17 cellular contexts compared by ENCODE assay signal in genomic region chr1:231052777-231053176, GRCh38. TPM values are rescaled to one million over a fixed set of nuclear protein-coding genes. Genes with fewer than 3 reads are reported as not detected.
A peak's percentile ranks its signal among the peaks of the same experiment; 100 is the strongest.
DNase-seq lines count a peak whose midpoint lies in the region; ATAC-seq, FAIRE-seq and TF ChIP-seq lines count a peak whose summit lies in the region.
"Had no signal": no experiment of that assay in that cellular context is flagged by ENCODE, and none has a peak within 500 bp of the region (broad histone marks: within the 10 kb centered on the region; RNA-seq: fewer than 3 reads in every experiment).

No MANE protein-coding gene starts in this region.

- 31% methylated on average over 8 of the region's 8 CpGs for WGBS in HepG2 (ENCODE audit: low lambda C conversion rate)
- WGBS in right lobe of liver (ENCODE audit: insufficient coverage, low coverage, low lambda C conversion rate, missing lambda C conversion rate), result 93% methylated on average over 7 of the region's 8 CpGs

- TF ChIP-seq CTCF in HepG2 (CRISPR knock-in tag; IDR thresholded peaks at IDR 0.05) (no peak), right lobe of liver (IDR thresholded peaks at IDR 0.05) (no peak), MM.1S (IDR thresholded peaks at IDR 0.05; ENCODE audit: low read length) (no peak), nephron (IDR thresholded peaks at IDR 0.05; ENCODE audit: unreplicated experiment in 3 of 3) (no peak), chondrocyte (IDR thresholded peaks at IDR 0.05) (no peak), GM13977 (IDR thresholded peaks at IDR 0.05; ENCODE audit: extremely low read depth, insufficient read depth, missing control alignments) (no peak)

- H4K20me1 ChIP-seq in HepG2 (ENCODE audit: insufficient read depth, low read length), result no peaks in the 10 kb centered on the region
- H4K20me1 ChIP-seq in MM.1S (ENCODE audit: insufficient read depth, low read length), result no peaks in the 10 kb centered on the region

- POLR2A ChIA-PET in HepG2 (lab: Yijun Ruan, JAX), result no interaction called here

- H3K79me2 ChIP-seq in HepG2 (ENCODE audit: insufficient read depth, low read length) (no peaks in the 10 kb centered on the region), MM.1S (ENCODE audit: low read length) (no peaks in the 10 kb centered on the region)

- H3K4me3 Mint-ChIP-seq in nephron (no peak overlapping the region), chondrocyte (ENCODE audit: unreplicated experiment) (no peak overlapping the region)

- no peak for TF ChIP-seq RAD21 in HepG2 (CRISPR knock-in tag; IDR thresholded peaks at IDR 0.05)

- H3K27me3 Mint-ChIP-seq in nephron (ENCODE audit: low read depth), result peaks cover 33% of the 10 kb centered on the region
- peaks cover 1% of the 10 kb centered on the region for H3K27me3 Mint-ChIP-seq in chondrocyte (ENCODE audit: low read depth)

- no peaks in the 10 kb centered on the region for H3K36me3 ChIP-seq in HepG2 (replicated peaks in 1 of 2; ENCODE audit: control insufficient read depth in 1 of 2, insufficient read depth in 2 of 2, low read length in 2 of 2)
- H3K36me3 ChIP-seq in right lobe of liver, result no peaks in the 10 kb centered on the region
- no peaks in the 10 kb centered on the region for H3K36me3 ChIP-seq in MM.1S (replicated peaks; ENCODE audit: insufficient read depth, low read length)

- H3K4me1 ChIP-seq in HepG2 (ENCODE audit: insufficient read depth, low read length), result peaks cover 16% of the 10 kb centered on the region
- peaks cover 0 to 18% (median 8%) of the 10 kb centered on the region in 4 donors for H3K4me1 ChIP-seq in right lobe of liver
- H3K4me1 ChIP-seq in MM.1S (ENCODE audit: low read length), result peaks cover 10% of the 10 kb centered on the region

- H3K27ac ChIP-seq in HepG2 (ENCODE audit: extremely low read length, insufficient read depth, low read length) (no peak overlapping the region), right lobe of liver (no peak overlapping the region), MM.1S (ENCODE audit: low read length) (no peak overlapping the region)
- H3K27ac ChIP-seq: RWPE1 had no signal

- no peaks in the 10 kb centered on the region for H3K9me2 ChIP-seq in MM.1S (replicated peaks; ENCODE audit: insufficient read depth, low read length)

- intact Hi-C loops in HepG2 (cut with micrococcal nuclease; ENCODE audit: unreplicated experiment) (no loop called here), right lobe of liver (cut with DNase I) (no loop called here)

- peak overlapping the region in 2 of 3 experiments; percentile 15 to 29 for H3K27ac Mint-ChIP-seq in nephron
- no peak overlapping the region for H3K27ac Mint-ChIP-seq in chondrocyte (ENCODE audit: unreplicated experiment)

- H3K4me1 Mint-ChIP-seq in nephron (peaks cover 19% of the 10 kb centered on the region), chondrocyte (ENCODE audit: low read depth) (peaks cover 16% of the 10 kb centered on the region)

- no peak for FAIRE-seq in HepG2 (lab: Jason Lieb, UNC)

- in situ Hi-C loops in HepG2 (cut with HindIII; ENCODE audit: extremely low pct_ligation_motif_present, low pct_unique_long_range_greater_than_20kb) (no loop called here), GM13977 (cut with MboI; ENCODE audit: low pct_unique_long_range_greater_than_20kb, low sequenced_read_pairs, unreplicated experiment) (no loop called here)

- ATAC-seq in HepG2 (no peak), right lobe of liver (no peak)
- ATAC-seq: PC-3 had no signal

- no peaks in the 10 kb centered on the region for H3K36me3 Mint-ChIP-seq in nephron (ENCODE audit: low read depth)
- H3K36me3 Mint-ChIP-seq in chondrocyte (ENCODE audit: low read depth), result peaks cover 2% of the 10 kb centered on the region

- peak overlapping the region; percentile 46 for H3K4me2 ChIP-seq in HepG2 (ENCODE audit: low read depth, low read length)
- peak overlapping the region; percentile 50; the same call in 1 of the 2 replicates for H3K4me2 ChIP-seq in MM.1S (ENCODE audit: low read depth, low read length)

- H3K9me3 ChIP-seq in HepG2 (ENCODE audit: low read length), result no peaks in the 10 kb centered on the region
- no peaks in the 10 kb centered on the region for H3K9me3 ChIP-seq in right lobe of liver
- H3K9me3 ChIP-seq in MM.1S (replicated peaks; ENCODE audit: insufficient read depth, low read length), result no peaks in the 10 kb centered on the region
- H3K9me3 ChIP-seq: Caco-2 had no signal

- peaks cover 17% of the 10 kb centered on the region for H3K9me3 Mint-ChIP-seq in nephron
- H3K9me3 Mint-ChIP-seq in chondrocyte (ENCODE audit: low read depth), result peaks cover 16% of the 10 kb centered on the region

- H2AFZ ChIP-seq in HepG2 (ENCODE audit: low read length), result no peak overlapping the region
- peak overlapping the region; percentile 74; the same call in 1 of the 2 replicates for H2AFZ ChIP-seq in MM.1S (ENCODE audit: low read length)

- no peak for TF ChIP-seq EP300 in HepG2 (IDR thresholded peaks at IDR 0.05; ENCODE audit: low read depth in 2 of 2, low read length in 2 of 2)
- no peak for TF ChIP-seq EP300 in HepG2 (CRISPR knock-in tag; IDR thresholded peaks at IDR 0.05; ENCODE audit: borderline replicate concordance)

- H3K9ac ChIP-seq in HepG2 (ENCODE audit: insufficient read depth, low read depth, low read length), result no peak overlapping the region
- H3K9ac ChIP-seq in MM.1S (ENCODE audit: low read length), result no peak overlapping the region

- BruUV-seq in HepG2 (replicated peaks; lab: Mats Ljungman, UMichigan), result no TSS peak

- DNase-seq in HepG2 (ENCODE audit: low spot score) (no peak), right lobe of liver (no peak), MM.1S (no peak), chondrocyte (ENCODE audit: low spot score) (no peak), retina (no peak), GM13977 (ENCODE audit: low spot score) (no peak)
- DNase-seq: Caco-2, EL, IMR-90, NCI-H1417, NCI-H187 treated with DMSO at 0.1 percent for 48 hours, NCI-H2171, NCI-H446 treated with DMSO at 0.1 percent for 48 hours, NCI-H748 treated with DMSO at 0.1 percent for 48 hours, PC-3 had no signal

- H3K4me3 ChIP-seq in HepG2 (replicated peaks in 1 of 3; ENCODE audit: insufficient read depth in 1 of 3, low read depth in 2 of 3, low read length in 3 of 3), result no peak overlapping the region
- no peak overlapping the region for H3K4me3 ChIP-seq in right lobe of liver
- no peak overlapping the region for H3K4me3 ChIP-seq in MM.1S (ENCODE audit: low read length)

- TF ChIP-seq POLR2A in HepG2 (IDR thresholded peaks at IDR 0.05; ENCODE audit: insufficient read depth in 1 of 2, low read depth in 2 of 2, low read length in 2 of 2) (no peak), right lobe of liver (IDR thresholded peaks at IDR 0.05) (no peak)

- CTCF ChIA-PET in HepG2 (lab: Yijun Ruan, JAX; ENCODE audit: low intra/inter-chr PET ratio, low total read pairs), result no interaction called here

- H3F3A ChIP-seq in MM.1S (ENCODE audit: insufficient read depth, low read length), result peaks cover 10% of the 10 kb centered on the region; the same call in 1 of the 2 replicates

- H3K27me3 ChIP-seq in HepG2 (ENCODE audit: control insufficient read depth in 1 of 2, insufficient read depth in 2 of 2, low read length in 2 of 2), result peaks cover 1 to 11% of the 10 kb centered on the region in 2 experiments; a peak in 3 of 5 replicates
- H3K27me3 ChIP-seq in right lobe of liver, result no peaks in the 10 kb centered on the region
- H3K27me3 ChIP-seq in MM.1S (replicated peaks; ENCODE audit: insufficient read depth, low read length), result no peaks in the 10 kb centered on the region

TF ChIP-seq in HepG2, 621 proteins besides CTCF, POLR2A, EP300 and RAD21:
- TF ChIP-seq ZSCAN20 (CRISPR knock-in tag; IDR thresholded peaks at IDR 0.05; ENCODE audit: borderline replicate concordance) (no peak), HHEX (CRISPR knock-in tag; IDR thresholded peaks at IDR 0.05) (no peak), ZNF484 (CRISPR knock-in tag; IDR thresholded peaks at IDR 0.05; ENCODE audit: borderline replicate concordance, low read depth) (no peak), SUZ12 (IDR thresholded peaks at IDR 0.05; ENCODE audit: low read depth, low read length) (no peak)
TF ChIP-seq in HepG2: peak in this region for 0.

RNA-seq across cellular contexts. Expression of gene FAM89A, which starts 12.7 kb away (rescaled TPM):
- total RNA-seq in HepG2 (2016; rRNA removed; fragmentation: Illumina TruSeq; extraction: Trizol), result 0.17 and 0.35 TPM in 2 replicates
- total RNA-seq in HepG2 (2016; cell fraction: cytosol; rRNA removed; fragmentation: Illumina TruSeq; extraction: Trizol; ENCODE audit: low read depth), result 0.51 and 0.53 TPM in 2 replicates
- 0.40 and 0.45 TPM in 2 replicates for total RNA-seq in HepG2 (2016; cell fraction: insoluble cytoplasmic fraction; rRNA removed; fragmentation: Illumina TruSeq; extraction: Trizol)
- 0.56 and 0.83 TPM in 2 replicates for total RNA-seq in HepG2 (2016; cell fraction: membrane; rRNA removed; fragmentation: Illumina TruSeq; extraction: Trizol)
- total RNA-seq in HepG2 (2016; cell fraction: nucleus; rRNA removed; fragmentation: Illumina TruSeq; extraction: Trizol), result not detected in 2 replicates
- 0.43 and 0.44 TPM in 2 replicates for polyA plus RNA-seq in HepG2 (2011; rRNA removed)
- polyA plus RNA-seq in HepG2 (2011; cell fraction: cytosol; rRNA removed), result 0.21 and 0.24 TPM in 2 replicates
- polyA plus RNA-seq in HepG2 (2011; cell fraction: nucleus; rRNA removed), result 0.23 TPM in 1 of 2 replicates, not detected in the other
- 0.09 TPM in 1 of 2 replicates, not detected in the other for polyA plus RNA-seq in HepG2 (2012)
- polyA plus RNA-seq in HepG2 (2016; cell fraction: cytosol; fragmentation: Illumina TruSeq; extraction: Trizol; ENCODE audit: low read depth), result 0.51 and 0.53 TPM in 2 replicates
- 0.31 TPM in 1 of 2 replicates, not detected in the other for polyA plus RNA-seq in HepG2 (2016; cell fraction: insoluble cytoplasmic fraction; fragmentation: Illumina TruSeq; extraction: Trizol; ENCODE audit: low read depth)
- polyA plus RNA-seq in HepG2 (2016; cell fraction: membrane; fragmentation: Illumina TruSeq; extraction: Trizol; ENCODE audit: low read depth), result 0.43 and 0.53 TPM in 2 replicates
- polyA plus RNA-seq in HepG2 (2016; cell fraction: nucleus; fragmentation: Illumina TruSeq; extraction: Trizol; ENCODE audit: insufficient read depth, low read depth), result not detected in 2 replicates
- 0.18 TPM in 1 of 2 replicates, not detected in the other for polyA minus RNA-seq in HepG2 (2011; rRNA and poly(A)+ RNA removed; ENCODE audit: low replicate concordance)
- polyA minus RNA-seq in HepG2 (2011; cell fraction: cytosol; rRNA and poly(A)+ RNA removed), result not detected in 2 replicates
- polyA minus RNA-seq in HepG2 (2011; cell fraction: nucleus; rRNA and poly(A)+ RNA removed), result 0.37 TPM in 1 of 2 replicates, not detected in the other
- 10 to 100 TPM in 2 of 6 experiments, 1 to 10 TPM in 4; 3.7 to 12.8 (median 6.8) TPM for total RNA-seq in right lobe of liver
- 17.2 to 20.2 TPM (median 19.7 TPM) in 3 replicates for total RNA-seq in chondrocyte
